ENCODE assay signal across 1 cellular context in genomic region chr2:62704654-62705006, GRCh38.
TF ChIP-seq lines count a peak whose summit lies in the region.

No MANE protein-coding gene starts in this region.

TF ChIP-seq in K562, 482 proteins besides CTCF, POLR2A, EP300 and RAD21 (continued from another document):
- no peak for TF ChIP-seq ZNF407 (IDR thresholded peaks at IDR 0.05; ENCODE audit: low read depth)
- TF ChIP-seq SNIP1 (IDR thresholded peaks at IDR 0.05; ENCODE audit: low read depth) = no peak
- TF ChIP-seq ZNF395 (CRISPR knock-in tag; IDR thresholded peaks at IDR 0.05) = 0 out of 2 replicates have a peak, but pooled peaks have one; percentile 17
- TF ChIP-seq SMARCB1 (IDR thresholded peaks at IDR 0.05; ENCODE audit: insufficient read length, low read depth) = no peak
- TF ChIP-seq E2F5 (CRISPR knock-in tag; IDR thresholded peaks at IDR 0.05) = no peak
